8 cellular contexts compared by ENCODE assay signal in genomic region chr1:173867141-173867752, GRCh38. TPM values are rescaled to one million over a fixed set of nuclear protein-coding genes. Genes with fewer than 3 reads are reported as not detected.
A peak's percentile ranks its signal among the peaks of the same experiment; 100 is the strongest.
DNase-seq lines count a peak whose midpoint lies in the region; TF ChIP-seq lines count a peak whose summit lies in the region.

No MANE protein-coding gene starts in this region.

- peak overlapping the region; percentile 99 for H3K27ac Mint-ChIP-seq in type B pancreatic cell

- H3K36me3 Mint-ChIP-seq in type B pancreatic cell = peaks cover 47% of the 10 kb centered on the region

- no peaks in the 10 kb centered on the region for H3K9me3 Mint-ChIP-seq in type B pancreatic cell

- peaks cover 37% of the 10 kb centered on the region for H3K4me1 ChIP-seq in PC-9 (replicated peaks; ENCODE audit: insufficient read depth)
- peaks cover 5% of the 10 kb centered on the region for H3K4me1 ChIP-seq in mesodermal cell (ENCODE audit: control insufficient read depth, insufficient read depth, low read length, poor library complexity, severe bottlenecking)

- H3K9me3 ChIP-seq in PC-9 (ENCODE audit: insufficient read depth, low read depth) = no peaks in the 10 kb centered on the region
- H3K9me3 ChIP-seq in mesodermal cell (ENCODE audit: control insufficient read depth, low read length) = no peaks in the 10 kb centered on the region

- H3K4me1 Mint-ChIP-seq in type B pancreatic cell (ENCODE audit: unreplicated experiment) = peaks cover 26% of the 10 kb centered on the region

- H3K4me3 ChIP-seq in GM06990 (replicated peaks; ENCODE audit: low read depth, low read length) (peak overlapping the region; percentile 87), PC-9 (peak overlapping the region; percentile 95), choroid plexus epithelial cell (ENCODE audit: low read depth, low read length) (peak overlapping the region; percentile 87), mesodermal cell (ENCODE audit: extremely low read depth, insufficient read depth, low read length, poor library complexity, severe bottlenecking) (peak overlapping the region; percentile 80)

- H4K20me1 ChIP-seq in PC-9 (ENCODE audit: insufficient read depth) = peaks cover 49% of the 10 kb centered on the region

- no peak for TF ChIP-seq CTCF in GM06990 (IDR thresholded peaks at IDR 0.05; ENCODE audit: insufficient read depth, low read length, poor library complexity, severe bottlenecking)
- no peak for TF ChIP-seq CTCF in PC-9 (conservative IDR thresholded peaks at IDR 0.05)
- TF ChIP-seq CTCF in choroid plexus epithelial cell (conservative IDR thresholded peaks at IDR 0.05; ENCODE audit: low read depth, low read length) = no peak
- TF ChIP-seq CTCF in type B pancreatic cell (conservative IDR thresholded peaks at IDR 0.05) = no peak

- 0 to 1% methylated on average over 29 of the region's 32 CpGs for WGBS in mesodermal cell (ENCODE audit: insufficient coverage in 2 of 2), 2 experiments

- H3K4me2 ChIP-seq in PC-9 = peak overlapping the region; percentile 96

- H3K27me3 Mint-ChIP-seq in type B pancreatic cell = peaks cover 4% of the 10 kb centered on the region

- POLR2A ChIA-PET in PC-9 (lab: Charles Lee; ENCODE audit: unreplicated experiment) = no interaction called here

- peaks cover 34% of the 10 kb centered on the region for H3K79me2 ChIP-seq in PC-9 (ENCODE audit: low read depth)

- peaks cover 58% of the 10 kb centered on the region for H3F3A ChIP-seq in PC-9 (ENCODE audit: insufficient read depth, low read depth)

- TSS peak; percentile 55 for BruUV-seq in PC-9 (replicated peaks; lab: Mats Ljungman, UMichigan)

- intact Hi-C loops in PC-9 (cut with micrococcal nuclease; ENCODE audit: unreplicated experiment) = loop anchor here (5.0 to 10.0 kb wide), 3 partner anchors 208 to 1332 kb away; partner anchors contain the start of genes RABGAP1L and SUCO

- CTCF ChIA-PET in PC-9 (lab: Charles Lee) = no interaction called here

- H2AFZ ChIP-seq in PC-9 = no peak overlapping the region

- H3K36me3 ChIP-seq in GM06990 (ENCODE audit: control insufficient read depth, insufficient read depth, low read length) = peaks cover 10% of the 10 kb centered on the region
- H3K36me3 ChIP-seq in PC-9 (ENCODE audit: low read depth) = peaks cover 49% of the 10 kb centered on the region
- peaks cover 64% of the 10 kb centered on the region for H3K36me3 ChIP-seq in mesodermal cell (ENCODE audit: control insufficient read depth, insufficient read depth, low read length)

- peak overlapping the region; percentile 91 for H3K27ac ChIP-seq in PC-9
- H3K27ac ChIP-seq in mesodermal cell (ENCODE audit: low read depth, low read length, severe bottlenecking) = peak overlapping the region; percentile 90

- no peaks in the 10 kb centered on the region for H3K9me2 ChIP-seq in PC-9 (ENCODE audit: insufficient read depth)

- DNase-seq in GM06990 (ENCODE audit: extremely low read depth, insufficient read length) (peak; percentile 42), PC-9 (no peak), choroid plexus epithelial cell (ENCODE audit: low read depth) (peak; percentile 49), type B pancreatic cell (ENCODE audit: extremely low spot score, unreplicated experiment) (no peak), NCI-H524 treated with DMSO at 0.1 percent for 48 hours (lab: John Stamatoyannopoulos, UW) (no peak), NCI-H345 treated with DMSO at 0.1 percent for 48 hours (lab: John Stamatoyannopoulos, UW; ENCODE audit: unreplicated experiment) (no peak), foreskin melanocyte (no peak)

- H3K4me3 Mint-ChIP-seq in type B pancreatic cell = peak overlapping the region; percentile 100

- no peaks in the 10 kb centered on the region for H3K27me3 ChIP-seq in GM06990 (replicated peaks; ENCODE audit: control insufficient read depth, insufficient read depth, low read length)
- H3K27me3 ChIP-seq in PC-9 (ENCODE audit: insufficient read depth, low read depth) = no peaks in the 10 kb centered on the region

RNA-seq across cellular contexts. Expression of gene GAS5, which starts 0.5 kb away (rescaled TPM):
- 234 and 352 TPM in 2 replicates for total RNA-seq in PC-9 (2021)
- 347 TPM for polyA plus RNA-seq in mesodermal cell (2013, experiment 1 of 2)
- polyA plus RNA-seq in mesodermal cell (2013, experiment 2 of 2) = 363 TPM
- total RNA-seq in type B pancreatic cell (ENCODE audit: low replicate concordance) = 501 and 574 TPM in 2 replicates

RNA-seq across cellular contexts. Expression of gene ZBTB37, which starts 0.9 kb away (rescaled TPM):
- total RNA-seq in PC-9 (2021) (7.4 and 8.3 TPM in 2 replicates), type B pancreatic cell (ENCODE audit: low replicate concordance) (11.5 and 14.6 TPM in 2 replicates)
- 4.3 TPM for polyA plus RNA-seq in mesodermal cell (2013, experiment 1 of 2)
- polyA plus RNA-seq in mesodermal cell (2013, experiment 2 of 2) = 3.2 TPM

RNA-seq across cellular contexts. Expression of gene CENPL, which starts 42.6 kb away (rescaled TPM):
- total RNA-seq in PC-9 (2021) (14.4 and 19.5 TPM in 2 replicates), type B pancreatic cell (ENCODE audit: low replicate concordance) (11.5 and 14.1 TPM in 2 replicates)
- polyA plus RNA-seq in mesodermal cell (2013, experiment 1 of 2) = 8.9 TPM
- 9.3 TPM for polyA plus RNA-seq in mesodermal cell (2013, experiment 2 of 2)

RNA-seq across cellular contexts. Expression of gene DARS2, which starts 42.8 kb away (rescaled TPM):
- total RNA-seq in PC-9 (2021) = 15.0 and 18.3 TPM in 2 replicates
- polyA plus RNA-seq in mesodermal cell (2013, experiment 1 of 2) = 20.5 TPM
- 23.1 TPM for polyA plus RNA-seq in mesodermal cell (2013, experiment 2 of 2)
- 23.6 and 28.2 TPM in 2 replicates for total RNA-seq in type B pancreatic cell (ENCODE audit: low replicate concordance)

RNA-seq across cellular contexts. Expression of gene SERPINC1, which starts 49.9 kb away (rescaled TPM):
- total RNA-seq in PC-9 (2021) = 0.44 TPM in 1 of 2 replicates, not detected in the other
- polyA plus RNA-seq in mesodermal cell (2013, experiment 1 of 2) = not detected
- polyA plus RNA-seq in mesodermal cell (2013, experiment 2 of 2) = not detected
- total RNA-seq in type B pancreatic cell (ENCODE audit: low replicate concordance) = 0.50 TPM in 1 of 2 replicates, not detected in the other

Comparison
In these comparisons a context has a peak if more than half of its experiments do, and no peak if none do; other contexts are left out.
1. DNase-seq: peak in GM06990 (single experiment) and choroid plexus epithelial cell (single experiment); none in PC-9 (0 of 2), type B pancreatic cell (single experiment), NCI-H524 treated with DMSO at 0.1 percent for 48 hours (single experiment), NCI-H345 treated with DMSO at 0.1 percent for 48 hours (single experiment) and foreskin melanocyte (single experiment).
2. Peak in every context shown above with its lines, with median percentiles within 50 percentile points of each other: H3K4me3 ChIP-seq.